Comparison of ENCODE assay signal across 21 cellular contexts in genomic region chr2:41912766-41913165, GRCh38.
"Had no signal": no experiment of that assay in that cellular context is flagged by ENCODE, and none has a peak within 500 bp of the region (broad histone marks: within the 10 kb centered on the region; RNA-seq: fewer than 3 reads in every experiment).

No MANE protein-coding gene starts in this region.

- DNase-seq: activated CD4-positive, alpha-beta T cell treated with anti-CD3 and anti-CD28 coated beads, Interleukin-2, amount 10 ng/mL, durations not matched to agents 24 days and 14 days; activated CD4-positive, CD25-positive, alpha-beta regulatory T cell; activated CD8-positive, alpha-beta T cell treated with anti-CD3 and anti-CD28 coated beads for 36 hours; activated naive CD4-positive, alpha-beta T cell treated with Interleukin-2 at 50 U/mL for 16 hours; activated T-cell treated with anti-CD3 and anti-CD28 coated beads, Interleukin-2, amount 50 U/mL, for 24 hours; brain microvascular endothelial cell; cortex of kidney; effector CD4-positive, alpha-beta T cell; left lung; mesendoderm; naive thymus-derived CD8-positive, alpha-beta T cell; ovary; psoas muscle; SHP77; SK-N-SH; stimulated activated CD4-positive, alpha-beta T cell treated with anti-CD3 and anti-CD28 coated beads, Interleukin-12 subunit alpha, Interleukin-12 subunit beta, amount 100 ng/mL, for 4 hours; stimulated activated CD4-positive, alpha-beta T cell treated with anti-CD3 and anti-CD28 coated beads, Interleukin-1b, Interleukin-23, amount 100 ng/mL, for 48 hours; stimulated activated naive CD8-positive, alpha-beta T cell treated with anti-CD3 and anti-CD28 coated beads, Interleukin-15, Interleukin-2, amounts not matched to agents 100 U/mL and 50 U/mL, for 24 hours; T-helper 1 cell; T-helper 9 cell had no signal

- H3K9me3 ChIP-seq: left lung, ovary, SK-N-SH had no signal

- H3K36me3 ChIP-seq: brain microvascular endothelial cell, left lung, ovary had no signal

- ATAC-seq: activated CD8-positive, alpha-beta T cell treated with anti-CD3 and anti-CD28 coated beads for 36 hours; esophagus mucosa; left lung; naive thymus-derived CD8-positive, alpha-beta T cell; stimulated activated naive CD8-positive, alpha-beta T cell treated with anti-CD3 and anti-CD28 coated beads, Interleukin-15, Interleukin-2, amounts not matched to agents 100 U/mL and 50 U/mL, for 24 hours had no signal

- H3K27me3 ChIP-seq: brain microvascular endothelial cell, left lung, ovary had no signal

- H3K4me3 ChIP-seq: left lung, ovary, psoas muscle had no signal

- H3K4me1 ChIP-seq: left lung had no signal

- H3K27ac ChIP-seq: brain microvascular endothelial cell, left lung, ovary, psoas muscle had no signal
